8 cellular contexts compared by ENCODE assay signal in genomic region chr11:47715082-47715669, GRCh38. TPM values are rescaled to one million over a fixed set of nuclear protein-coding genes. Genes with fewer than 3 reads are reported as not detected.
DNase-seq lines count a peak whose midpoint lies in the region; ATAC-seq and TF ChIP-seq lines count a peak whose summit lies in the region.

A gene with protein sequence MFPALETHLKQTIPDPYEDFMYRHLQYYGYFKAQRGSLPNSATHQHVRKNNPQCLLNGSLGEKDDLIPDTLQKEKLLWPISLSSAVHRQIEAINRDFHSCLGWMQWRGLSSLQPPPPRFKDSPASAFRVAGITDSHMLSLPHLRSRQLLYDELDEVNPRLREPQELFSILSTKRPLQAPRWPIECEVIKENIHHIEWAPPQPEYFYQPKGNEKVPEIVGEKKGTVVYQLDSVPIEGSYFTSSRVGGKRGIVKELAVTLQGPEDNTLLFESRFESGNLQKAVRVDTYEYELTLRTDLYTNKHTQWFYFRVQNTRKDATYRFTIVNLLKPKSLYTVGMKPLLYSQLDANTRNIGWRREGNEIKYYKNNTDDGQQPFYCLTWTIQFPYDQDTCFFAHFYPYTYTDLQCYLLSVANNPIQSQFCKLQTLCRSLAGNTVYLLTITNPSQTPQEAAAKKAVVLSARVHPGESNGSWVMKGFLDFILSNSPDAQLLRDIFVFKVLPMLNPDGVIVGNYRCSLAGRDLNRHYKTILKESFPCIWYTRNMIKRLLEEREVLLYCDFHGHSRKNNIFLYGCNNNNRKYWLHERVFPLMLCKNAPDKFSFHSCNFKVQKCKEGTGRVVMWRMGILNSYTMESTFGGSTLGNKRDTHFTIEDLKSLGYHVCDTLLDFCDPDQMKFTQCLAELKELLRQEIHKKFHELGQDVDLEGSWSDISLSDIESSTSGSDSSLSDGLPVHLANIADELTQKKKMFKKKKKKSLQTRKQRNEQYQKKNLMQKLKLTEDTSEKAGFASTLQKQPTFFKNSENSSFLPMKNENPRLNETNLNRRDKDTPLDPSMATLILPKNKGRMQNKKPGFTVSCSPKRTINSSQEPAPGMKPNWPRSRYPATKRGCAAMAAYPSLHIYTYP (minus strand): TSS chr11:47715369. CDS start chr11:47714650, 719 bp downstream.

- intact Hi-C loops in mammary epithelial cell (cut with micrococcal nuclease) = no loop called here
- intact Hi-C loops in spleen (cut with DNase I; ENCODE audit: low total_unique reads) = no loop called here

- TF ChIP-seq CTCF in WERI-Rb-1 (IDR thresholded peaks at IDR 0.05; ENCODE audit: low read depth, low read length) (no peak), mammary epithelial cell (conservative IDR thresholded peaks at IDR 0.05 in 1 of 2, IDR thresholded peaks at IDR 0.05 in 1 of 2; ENCODE audit: extremely low read depth in 1 of 2, insufficient read depth in 1 of 2, low read depth in 1 of 2, low read length in 2 of 2) (no peak), spleen (IDR thresholded peaks at IDR 0.05 in 8 of 11, conservative IDR thresholded peaks at IDR 0.05 in 3 of 11) (no peak)

- peak; percentile 94 for TF ChIP-seq POLR2A in GM18505 (IDR thresholded peaks at IDR 0.05; ENCODE audit: borderline replicate concordance, extremely low read depth, insufficient read depth, insufficient read length)
- peak in 1 of 3 donors; percentile 58 for TF ChIP-seq POLR2A in spleen (IDR thresholded peaks at IDR 0.05)

- TSS peak; percentile 88 for BruUV-seq in mammary epithelial cell (replicated peaks; lab: Mats Ljungman, UMichigan)

- no peaks in the 10 kb centered on the region for H3K27me3 ChIP-seq in WERI-Rb-1 (ENCODE audit: insufficient read depth, low read depth, severe bottlenecking)
- H3K27me3 ChIP-seq in mammary epithelial cell (ENCODE audit: insufficient read depth, low read length) = no peaks in the 10 kb centered on the region
- no peaks in the 10 kb centered on the region for H3K27me3 ChIP-seq in spleen (replicated peaks in 1 of 7)

- H3K79me2 ChIP-seq in mammary epithelial cell (ENCODE audit: insufficient read depth, low read length) = no peaks in the 10 kb centered on the region

- H3K9me3 ChIP-seq in WERI-Rb-1 (ENCODE audit: severe bottlenecking) (no peaks in the 10 kb centered on the region), mammary epithelial cell (replicated peaks; ENCODE audit: insufficient read depth, low read length) (no peaks in the 10 kb centered on the region), spleen (no peaks in the 10 kb centered on the region)

- H4K20me1 ChIP-seq in mammary epithelial cell (ENCODE audit: insufficient read depth, low read length) = peaks cover 3% of the 10 kb centered on the region

- dilution Hi-C loops in mammary epithelial cell (cut with HindIII; ENCODE audit: low sequenced_read_pairs) = no loop called here

- CTCF ChIA-PET in mammary epithelial cell (lab: Charles Lee; ENCODE audit: low non-redundant PET) = no interaction called here

- H2AFZ ChIP-seq in mammary epithelial cell (ENCODE audit: low read depth, low read length) = peak within 1 kb of the TSS; percentile 90

- peaks cover 12% of the 10 kb centered on the region for H3K4me1 ChIP-seq in mammary epithelial cell (ENCODE audit: insufficient read depth, low read length)
- H3K4me1 ChIP-seq in spleen = peaks cover 4 to 20% (median 12%) of the 10 kb centered on the region in 6 donors

- 5% methylated on average over 11 of the region's 35 CpGs for WGBS in mammary epithelial cell (ENCODE audit: low coverage, missing lambda C conversion rate)
- 0 to 1% (median 0%) methylated on average over 14 to 35 of the region's 35 CpGs for WGBS in spleen, 5 donors

- H3K36me3 ChIP-seq in WERI-Rb-1 (peaks cover 42% of the 10 kb centered on the region), mammary epithelial cell (ENCODE audit: insufficient read depth, low read length) (peaks cover 9% of the 10 kb centered on the region), spleen (peaks cover 0 to 42% (median 38%) of the 10 kb centered on the region in 6 donors)

- in situ Hi-C loops in mammary epithelial cell (cut with MboI; ENCODE audit: low sequenced_read_pairs in 2 of 2) = loop anchor here in 1 of 2 donors (10.0 kb wide), 1 partner anchor 70 kb away; the partner anchor contains the start of gene MTCH2

- peak within 1 kb of the TSS; percentile 71 for H3K9ac ChIP-seq in mammary epithelial cell (ENCODE audit: insufficient read depth, low read length)

- ATAC-seq in GM18505 (IDR thresholded peaks at IDR 0.05; ENCODE audit: unreplicated experiment) (peak; percentile 99), HG02870 (IDR thresholded peaks at IDR 0.05; ENCODE audit: unreplicated experiment) (peak; percentile 97)

- peak within 1 kb of the TSS; percentile 85 for H3K4me2 ChIP-seq in mammary epithelial cell (ENCODE audit: insufficient read depth, low read depth, low read length)

- H3K4me3 ChIP-seq in WERI-Rb-1 (ENCODE audit: low read depth, low read length) (peak within 1 kb of the TSS; percentile 79), mammary epithelial cell (replicated peaks in 1 of 3; ENCODE audit: insufficient read depth in 1 of 3, low read depth in 2 of 3, low read length in 3 of 3) (peak within 1 kb of the TSS; percentile 51 to 72 (median 62)), spleen (peak within 1 kb of the TSS; percentile 55 to 96 (median 82))

- H3K27ac ChIP-seq in WERI-Rb-1 (peak within 1 kb of the TSS; percentile 47), mammary epithelial cell (ENCODE audit: insufficient read depth, low read depth, low read length) (peak within 1 kb of the TSS; percentile 71), spleen (peak within 1 kb of the TSS; percentile 64 to 91 (median 83))

- peak; percentile 77 for DNase-seq in NCI-H2029 (lab: John Stamatoyannopoulos, UW)
- peak; percentile 77 for DNase-seq in WERI-Rb-1
- peak; percentile 56 for DNase-seq in mammary epithelial cell
- peak; percentile 88 for DNase-seq in iPS-NIHi7 (ENCODE audit: extremely low spot score)
- peak; percentile 97 for DNase-seq in spleen
- no peak for DNase-seq in GDM1 (lab: John Stamatoyannopoulos, UW)

RNA-seq across cellular contexts. Expression of the gene that starts here (rescaled TPM):
- total RNA-seq in mammary epithelial cell (1 to 10 TPM; 1.7 to 2.3 TPM), spleen (1 to 10 TPM; 1.1 to 5.1 (median 2.2) TPM)
- polyA plus RNA-seq in mammary epithelial cell (1.0 TPM), spleen (1 to 10 TPM; 2.0 to 3.6 (median 2.9) TPM)
- polyA minus RNA-seq in mammary epithelial cell = not detected
